In genomic region chr17:75723201-75723930, GRCh38 we compare ENCODE assay signal across 10 cellular contexts. TPM values are rescaled to one million over a fixed set of nuclear protein-coding genes. Genes with fewer than 3 reads are reported as not detected.
DNase-seq lines count a peak whose midpoint lies in the region; ATAC-seq, FAIRE-seq and TF ChIP-seq lines count a peak whose summit lies in the region.
"Had no signal": no experiment of that assay in that cellular context is flagged by ENCODE, and none has a peak within 500 bp of the region (broad histone marks: within the 10 kb centered on the region; RNA-seq: fewer than 3 reads in every experiment).

No MANE protein-coding gene starts in this region.

- TF ChIP-seq POLR2A in K562 (conservative IDR thresholded peaks at IDR 0.05) (no peak), spleen (IDR thresholded peaks at IDR 0.05) (peak in 1 of 3 donors; percentile 45)

- TF ChIP-seq EP300 in K562 (IDR thresholded peaks at IDR 0.05; ENCODE audit: low read length) = no peak

- H3K4me2 ChIP-seq in K562 (ENCODE audit: insufficient read depth, low read length) = no peak overlapping the region
- H3K4me2 ChIP-seq in hepatocyte = peak overlapping the region; percentile 86

- no peak for TF ChIP-seq RAD21 in K562 (CRISPR knock-in tag; conservative IDR thresholded peaks at IDR 0.05 in 1 of 2, IDR thresholded peaks at IDR 0.05 in 1 of 2)

- H3K79me2 ChIP-seq in K562 (ENCODE audit: control insufficient read depth, insufficient read depth, low read length) (no peaks in the 10 kb centered on the region), hepatocyte (peaks cover 9% of the 10 kb centered on the region)

- H3K4me1 ChIP-seq in K562 (replicated peaks in 1 of 2; ENCODE audit: control insufficient read depth in 2 of 2, insufficient read depth in 2 of 2, low read length in 2 of 2) (peaks cover 0 to 41% of the 10 kb centered on the region in 2 experiments; a peak in 3 of 5 replicates), hepatocyte (ENCODE audit: insufficient read depth) (peaks cover 4% of the 10 kb centered on the region), spleen (peaks cover 0 to 55% (median 32%) of the 10 kb centered on the region in 6 donors)

- ATAC-seq in K562 = peak; percentile 23
- no peak for ATAC-seq in stimulated activated memory B cell treated with anti-CD40 and anti-IgM and Interleukin-4, amounts not matched to agents 10 μg/mL and 1 μg/mL and 100 μg/mL, for 72 hours

- intact Hi-C loops in K562 (cut with micrococcal nuclease) (no loop called here), spleen (cut with DNase I; ENCODE audit: low total_unique reads) (no loop called here)

- H3K4me3 Mint-ChIP-seq in stimulated activated memory B cell treated with anti-CD40 and anti-IgM and Interleukin-4, amounts not matched to agents 10 μg/mL and 1 μg/mL and 100 μg/mL, for 72 hours = no peak overlapping the region
- H3K4me3 Mint-ChIP-seq: activated B cell treated with CpG ODN at 0.5 μM for 24 hours; central memory CD8-positive, alpha-beta T cell had no signal

- no peak for TF ChIP-seq CTCF in K562 (IDR thresholded peaks at IDR 0.05 in 2 of 3, conservative IDR thresholded peaks at IDR 0.05 in 1 of 3; ENCODE audit: insufficient read depth in 2 of 3, low read depth in 1 of 3, low read length in 3 of 3)
- no peak for TF ChIP-seq CTCF in hepatocyte (IDR thresholded peaks at IDR 0.05; ENCODE audit: poor library complexity)
- TF ChIP-seq CTCF in spleen (IDR thresholded peaks at IDR 0.05 in 8 of 11, conservative IDR thresholded peaks at IDR 0.05 in 3 of 11) = no peak
- no peak for TF ChIP-seq CTCF in WERI-Rb-1 (IDR thresholded peaks at IDR 0.05; ENCODE audit: low read depth, low read length)

- H3K27ac Mint-ChIP-seq in stimulated activated memory B cell treated with anti-CD40 and anti-IgM and Interleukin-4, amounts not matched to agents 10 μg/mL and 1 μg/mL and 100 μg/mL, for 72 hours = no peak overlapping the region
- H3K27ac Mint-ChIP-seq: activated B cell treated with CpG ODN at 0.5 μM for 24 hours had no signal

- H3K27me3 ChIP-seq in K562 (ENCODE audit: control insufficient read depth in 2 of 2, insufficient read depth in 2 of 2, low read length in 2 of 2) (peaks cover 29 to 64% of the 10 kb centered on the region in 2 experiments), hepatocyte (peaks cover 3% of the 10 kb centered on the region), spleen (replicated peaks in 1 of 7) (peaks cover 0 to 39% (median 16%) of the 10 kb centered on the region in 7 donors), WERI-Rb-1 (ENCODE audit: insufficient read depth, low read depth, severe bottlenecking) (peaks cover 43% of the 10 kb centered on the region)

- H3K4me3 ChIP-seq in K562 = no peak overlapping the region
- H3K4me3 ChIP-seq in hepatocyte = no peak overlapping the region
- H3K4me3 ChIP-seq in spleen = peak overlapping the region in 6 of 8 donors; percentile 19 to 75 (median 52)
- H3K4me3 ChIP-seq in WERI-Rb-1 (ENCODE audit: low read depth, low read length) = no peak overlapping the region

- H3K9ac ChIP-seq in K562 (ENCODE audit: insufficient read depth in 1 of 2, low read depth in 2 of 2, low read length in 2 of 2) = peak overlapping the region in 1 of 2 experiments; percentile 31; a peak in 2 of 4 replicates

- no peaks in the 10 kb centered on the region for H3K9me1 ChIP-seq in K562 (ENCODE audit: control insufficient read depth, insufficient read depth, low read length)

- peaks cover 8% of the 10 kb centered on the region for H3K4me1 Mint-ChIP-seq in stimulated activated memory B cell treated with anti-CD40 and anti-IgM and Interleukin-4, amounts not matched to agents 10 μg/mL and 1 μg/mL and 100 μg/mL, for 72 hours

- FAIRE-seq in K562 (lab: Jason Lieb, UNC) = no peak

- POLR2A ChIA-PET in K562 (lab: Yijun Ruan, JAX) = interaction anchor here (0.6 to 0.7 kb wide), 3 partner anchors 50 to 192 kb away, joined by 3 to 7 read pairs (median 3); no protein-coding TSS in a partner anchor

- H3K27me3 Mint-ChIP-seq in stimulated activated memory B cell treated with anti-CD40 and anti-IgM and Interleukin-4, amounts not matched to agents 10 μg/mL and 1 μg/mL and 100 μg/mL, for 72 hours = peaks cover 17% of the 10 kb centered on the region
- H3K27me3 Mint-ChIP-seq: central memory CD8-positive, alpha-beta T cell had no signal

- H3K9me3 ChIP-seq in K562 (replicated peaks; ENCODE audit: control insufficient read depth, insufficient read depth, low read depth, low read length) (no peaks in the 10 kb centered on the region), hepatocyte (ENCODE audit: low read depth) (no peaks in the 10 kb centered on the region), spleen (no peaks in the 10 kb centered on the region), WERI-Rb-1 (ENCODE audit: severe bottlenecking) (no peaks in the 10 kb centered on the region)

- H3K27ac ChIP-seq in K562 (ENCODE audit: extremely low read depth, low read depth, low read length) = no peak overlapping the region
- H3K27ac ChIP-seq in hepatocyte = peak overlapping the region; percentile 89
- peak overlapping the region in 7 of 8 donors; percentile 63 to 93 (median 86) for H3K27ac ChIP-seq in spleen
- H3K27ac ChIP-seq in WERI-Rb-1 = no peak overlapping the region

- H4K20me1 ChIP-seq in K562 (replicated peaks; ENCODE audit: control insufficient read depth, insufficient read depth, low read length) (no peaks in the 10 kb centered on the region; the same call in 1 of the 2 replicates), hepatocyte (ENCODE audit: insufficient read depth, poor library complexity, severe bottlenecking) (no peaks in the 10 kb centered on the region)

- no peak overlapping the region for H2AFZ ChIP-seq in K562 (ENCODE audit: low read depth, low read length)
- no peak overlapping the region for H2AFZ ChIP-seq in hepatocyte

- BruUV-seq in K562 (replicated peaks; lab: Mats Ljungman, UMichigan) = no TSS peak

- H3K9me3 Mint-ChIP-seq in stimulated activated memory B cell treated with anti-CD40 and anti-IgM and Interleukin-4, amounts not matched to agents 10 μg/mL and 1 μg/mL and 100 μg/mL, for 72 hours = no peaks in the 10 kb centered on the region
- H3K9me3 Mint-ChIP-seq: activated B cell treated with CpG ODN at 0.5 μM for 24 hours; central memory CD8-positive, alpha-beta T cell had no signal

- DNase-seq in LoVo (ENCODE audit: low spot score) (peak; percentile 87), K562 (ENCODE audit: extremely low read depth in 1 of 4, low spot score in 3 of 4) (no peak), hepatocyte (ENCODE audit: low spot score) (peak; percentile 75), spleen (no peak), activated T-cell treated with anti-CD3 and anti-CD28 coated beads for 4 hours (no peak), WERI-Rb-1 (no peak)
- DNase-seq in activated naive CD4-positive, alpha-beta T cell (lab: John Stamatoyannopoulos, UW) = no peak
- DNase-seq: activated B cell treated with CpG ODN at 0.5 μM for 24 hours had no signal

- H3K36me3 Mint-ChIP-seq in stimulated activated memory B cell treated with anti-CD40 and anti-IgM and Interleukin-4, amounts not matched to agents 10 μg/mL and 1 μg/mL and 100 μg/mL, for 72 hours = no peaks in the 10 kb centered on the region

- H3K9me2 ChIP-seq in hepatocyte (replicated peaks; ENCODE audit: insufficient read depth) = no peaks in the 10 kb centered on the region

- CTCF ChIA-PET in K562 (lab: Yijun Ruan, JAX; ENCODE audit: low intra/inter-chr PET ratio) = no interaction called here

- in situ Hi-C loops in K562 (cut with MboI) = no loop called here

- 41% methylated on average over 14 of the region's 16 CpGs for WGBS in K562 (ENCODE audit: insufficient coverage, low coverage, missing lambda C conversion rate)
- 69% methylated on average over 16 of the region's 16 CpGs for WGBS in hepatocyte (ENCODE audit: low lambda C conversion rate, missing lambda C conversion rate)
- WGBS in spleen, 5 donors = 62 to 75% (median 74%) methylated on average over 7 to 16 of the region's 16 CpGs

- H3K36me3 ChIP-seq in K562 (ENCODE audit: control insufficient read depth, insufficient read depth, low read length) (no peaks in the 10 kb centered on the region), hepatocyte (replicated peaks; ENCODE audit: insufficient read depth, low read depth) (no peaks in the 10 kb centered on the region), spleen (peaks cover 0 to 37% (median 0%) of the 10 kb centered on the region in 6 donors), WERI-Rb-1 (no peaks in the 10 kb centered on the region)

RNA-seq across cellular contexts. Expression of gene ITGB4, which starts 2.1 kb away (rescaled TPM):
- 0.84 and 1.1 TPM in 2 replicates for total RNA-seq in K562 (2011; cell fraction: chromatin; rRNA removed; ENCODE audit: low replicate concordance)
- 1.7 and 2.4 TPM in 2 replicates for total RNA-seq in K562 (2011; cell fraction: nucleolus; rRNA removed)
- 1.4 and 1.9 TPM in 2 replicates for total RNA-seq in K562 (2011; cell fraction: nucleoplasm; rRNA removed)
- total RNA-seq in K562 (2014; rRNA removed) (0.05 and 0.82 TPM in 2 replicates), K562 (2014; rRNA removed; fragmentation: Illumina TruSeq; extraction: Trizol) (not detected in 2 replicates), K562 (2015; rRNA removed; fragmentation: Illumina TruSeq; extraction: Trizol) (0.25 and 0.26 TPM in 2 replicates), K562 (2021) (0.89 and 2.8 TPM in 2 replicates), hepatocyte (11.5 and 15.7 TPM in 2 replicates), spleen (100 to 1,000 TPM in 3 of 7 donors, 10 to 100 TPM in 4; 80.4 to 205 (median 90.1) TPM)
- polyA plus RNA-seq in K562 (2011; rRNA removed) (0.95 and 1.3 TPM in 2 replicates), K562 (2014; fragmentation: Illumina TruSeq; extraction: Trizol) (0.58 and 0.86 TPM in 2 replicates), K562 (2014; fragmentation: Nextera tagmentation; extraction: Ambion mirVana) (not detected), K562 (2014; rRNA removed) (0.93 and 1.2 TPM in 2 replicates), hepatocyte (19.4 and 23.5 TPM in 2 replicates), spleen (10 to 100 TPM; 16.6 to 49.9 (median 30.1) TPM)
- polyA plus RNA-seq in K562 (2011; cell fraction: cytosol; rRNA removed) = 1.1 and 2.0 TPM in 2 replicates
- 2.3 and 2.6 TPM in 2 replicates for polyA plus RNA-seq in K562 (2011; cell fraction: nucleus; rRNA removed)
- polyA plus RNA-seq in K562 (2012) = 1.9 and 4.1 TPM in 2 replicates
- polyA minus RNA-seq in K562 (2011; rRNA and poly(A)+ RNA removed) = 0.24 and 0.32 TPM in 2 replicates
- 3.4 and 4.2 TPM in 2 replicates for polyA minus RNA-seq in K562 (2011; cell fraction: cytosol; rRNA and poly(A)+ RNA removed)
- polyA minus RNA-seq in K562 (2011; cell fraction: nucleus; rRNA and poly(A)+ RNA removed) = 0.89 and 1.2 TPM in 2 replicates

RNA-seq across cellular contexts. Expression of gene GALK1, which starts 41.6 kb away (rescaled TPM):
- 12.6 and 46.2 TPM in 2 replicates for total RNA-seq in K562 (2011; cell fraction: chromatin; rRNA removed; ENCODE audit: low replicate concordance)
- 46.2 and 53.6 TPM in 2 replicates for total RNA-seq in K562 (2011; cell fraction: nucleolus; rRNA removed)
- total RNA-seq in K562 (2011; cell fraction: nucleoplasm; rRNA removed) = 21.6 and 27.1 TPM in 2 replicates
- 51.6 and 58.5 TPM in 2 replicates for total RNA-seq in K562 (2014; rRNA removed)
- 2.2 and 4.2 TPM in 2 replicates for total RNA-seq in K562 (2014; rRNA removed; fragmentation: Illumina TruSeq; extraction: Trizol)
- 23.2 and 23.4 TPM in 2 replicates for total RNA-seq in K562 (2015; rRNA removed; fragmentation: Illumina TruSeq; extraction: Trizol)
- total RNA-seq in K562 (2021) = 41.6 and 46.7 TPM in 2 replicates
- 17.4 and 31.4 TPM in 2 replicates for polyA plus RNA-seq in K562 (2011; rRNA removed)
- polyA plus RNA-seq in K562 (2011; cell fraction: cytosol; rRNA removed) = 40.3 and 101 TPM in 2 replicates
- polyA plus RNA-seq in K562 (2011; cell fraction: nucleus; rRNA removed) = 71.0 and 91.6 TPM in 2 replicates
- polyA plus RNA-seq in K562 (2012) = 29.9 and 60.2 TPM in 2 replicates
- polyA plus RNA-seq in K562 (2014; fragmentation: Illumina TruSeq; extraction: Trizol) = 6.1 and 15.8 TPM in 2 replicates
- 1 to 10 TPM in 1 of 2 experiments, under 1 TPM in 1; 0.45 to 2.1 TPM for polyA plus RNA-seq in K562 (2014; fragmentation: Nextera tagmentation; extraction: Ambion mirVana)
- polyA plus RNA-seq in K562 (2014; rRNA removed) = 36.4 and 40.3 TPM in 2 replicates
- 7.4 and 9.8 TPM in 2 replicates for polyA minus RNA-seq in K562 (2011; rRNA and poly(A)+ RNA removed)
- polyA minus RNA-seq in K562 (2011; cell fraction: cytosol; rRNA and poly(A)+ RNA removed) = 23.4 and 30.8 TPM in 2 replicates
- polyA minus RNA-seq in K562 (2011; cell fraction: nucleus; rRNA and poly(A)+ RNA removed) = 18.3 and 25.1 TPM in 2 replicates
- total RNA-seq in hepatocyte = 63.7 and 76.4 TPM in 2 replicates
- polyA plus RNA-seq in hepatocyte = 139 and 161 TPM in 2 replicates
- 10 to 100 TPM; 23.5 to 45.1 (median 33.5) TPM for total RNA-seq in spleen
- polyA plus RNA-seq in spleen = 10 to 100 TPM; 34.2 to 45.9 (median 37.0) TPM

RNA-seq across cellular contexts. Expression of gene SAP30BP, which starts 56.2 kb away (rescaled TPM):
- total RNA-seq in K562 (2011; cell fraction: chromatin; rRNA removed; ENCODE audit: low replicate concordance) = 143 and 213 TPM in 2 replicates
- 100 and 111 TPM in 2 replicates for total RNA-seq in K562 (2011; cell fraction: nucleolus; rRNA removed)
- total RNA-seq in K562 (2011; cell fraction: nucleoplasm; rRNA removed) = 123 and 149 TPM in 2 replicates
- total RNA-seq in K562 (2014; rRNA removed) = 57.9 and 59.7 TPM in 2 replicates
- total RNA-seq in K562 (2014; rRNA removed; fragmentation: Illumina TruSeq; extraction: Trizol) = 45.3 and 51.8 TPM in 2 replicates
- 62.4 and 64.7 TPM in 2 replicates for total RNA-seq in K562 (2015; rRNA removed; fragmentation: Illumina TruSeq; extraction: Trizol)
- 60.6 and 71.7 TPM in 2 replicates for total RNA-seq in K562 (2021)
- 69.3 and 70.7 TPM in 2 replicates for polyA plus RNA-seq in K562 (2011; rRNA removed)
- 58.9 and 85.2 TPM in 2 replicates for polyA plus RNA-seq in K562 (2011; cell fraction: cytosol; rRNA removed)
- 164 and 209 TPM in 2 replicates for polyA plus RNA-seq in K562 (2011; cell fraction: nucleus; rRNA removed)
- 49.6 and 51.6 TPM in 2 replicates for polyA plus RNA-seq in K562 (2012)
- polyA plus RNA-seq in K562 (2014; fragmentation: Illumina TruSeq; extraction: Trizol) = 90.8 and 91.7 TPM in 2 replicates
- polyA plus RNA-seq in K562 (2014; fragmentation: Nextera tagmentation; extraction: Ambion mirVana) = 100 to 1,000 TPM; 103 to 154 TPM
- 67.8 and 86.4 TPM in 2 replicates for polyA plus RNA-seq in K562 (2014; rRNA removed)
- 49.7 and 52.3 TPM in 2 replicates for polyA minus RNA-seq in K562 (2011; rRNA and poly(A)+ RNA removed)
- 25.6 and 27.8 TPM in 2 replicates for polyA minus RNA-seq in K562 (2011; cell fraction: cytosol; rRNA and poly(A)+ RNA removed)
- polyA minus RNA-seq in K562 (2011; cell fraction: nucleus; rRNA and poly(A)+ RNA removed) = 44.7 and 59.0 TPM in 2 replicates
- total RNA-seq in hepatocyte = 59.3 and 67.5 TPM in 2 replicates
- polyA plus RNA-seq in hepatocyte = 89.9 and 110 TPM in 2 replicates
- total RNA-seq in spleen = 100 to 1,000 TPM in 3 of 7 donors, 10 to 100 TPM in 4; 71.6 to 110 (median 82.1) TPM
- polyA plus RNA-seq in spleen = 10 to 100 TPM; 53.8 to 76.7 (median 70.4) TPM

RNA-seq across cellular contexts. Expression of gene RECQL5, which starts 56.4 kb away (rescaled TPM):
- 97.0 and 197 TPM in 2 replicates for total RNA-seq in K562 (2011; cell fraction: chromatin; rRNA removed; ENCODE audit: low replicate concordance)
- 104 and 108 TPM in 2 replicates for total RNA-seq in K562 (2011; cell fraction: nucleolus; rRNA removed)
- 77.7 and 81.3 TPM in 2 replicates for total RNA-seq in K562 (2011; cell fraction: nucleoplasm; rRNA removed)
- total RNA-seq in K562 (2014; rRNA removed) = 25.2 and 26.8 TPM in 2 replicates
- total RNA-seq in K562 (2014; rRNA removed; fragmentation: Illumina TruSeq; extraction: Trizol) = 12.3 and 14.5 TPM in 2 replicates
- 15.2 and 15.9 TPM in 2 replicates for total RNA-seq in K562 (2015; rRNA removed; fragmentation: Illumina TruSeq; extraction: Trizol)
- total RNA-seq in K562 (2021) = 34.8 and 35.7 TPM in 2 replicates
- 16.4 and 20.4 TPM in 2 replicates for polyA plus RNA-seq in K562 (2011; rRNA removed)
- 10.3 and 14.7 TPM in 2 replicates for polyA plus RNA-seq in K562 (2011; cell fraction: cytosol; rRNA removed)
- 132 and 169 TPM in 2 replicates for polyA plus RNA-seq in K562 (2011; cell fraction: nucleus; rRNA removed)
- 19.7 and 37.0 TPM in 2 replicates for polyA plus RNA-seq in K562 (2012)
- polyA plus RNA-seq in K562 (2014; fragmentation: Illumina TruSeq; extraction: Trizol) = 23.1 and 27.9 TPM in 2 replicates
- polyA plus RNA-seq in K562 (2014; fragmentation: Nextera tagmentation; extraction: Ambion mirVana) = 1 to 10 TPM; 4.1 to 5.8 TPM
- polyA plus RNA-seq in K562 (2014; rRNA removed) = 23.1 and 27.1 TPM in 2 replicates
- polyA minus RNA-seq in K562 (2011; rRNA and poly(A)+ RNA removed) = 20.8 and 22.5 TPM in 2 replicates
- polyA minus RNA-seq in K562 (2011; cell fraction: cytosol; rRNA and poly(A)+ RNA removed) = 11.2 and 20.5 TPM in 2 replicates
- 31.6 and 42.1 TPM in 2 replicates for polyA minus RNA-seq in K562 (2011; cell fraction: nucleus; rRNA and poly(A)+ RNA removed)
- total RNA-seq in hepatocyte = 11.8 and 23.1 TPM in 2 replicates
- polyA plus RNA-seq in hepatocyte = 44.4 and 79.6 TPM in 2 replicates
- total RNA-seq in spleen = 10 to 100 TPM; 25.7 to 51.0 (median 37.6) TPM
- 10 to 100 TPM; 28.2 to 48.8 (median 47.4) TPM for polyA plus RNA-seq in spleen

Comparison
In these comparisons a context has a peak if more than half of its experiments do, and no peak if none do; other contexts are left out.
1. DNase-seq: peak in LoVo (single experiment) and hepatocyte (single experiment); none in K562 (0 of 4), spleen (single experiment), activated T-cell treated with anti-CD3 and anti-CD28 coated beads for 4 hours (single experiment), activated naive CD4-positive, alpha-beta T cell (0 of 4) and WERI-Rb-1 (single experiment).
2. H3K27ac ChIP-seq: peak in hepatocyte (single experiment) and spleen (7 of 8); none in K562 (single experiment) and WERI-Rb-1 (single experiment).
3. H3K4me3 ChIP-seq: peak in spleen (6 of 8); none in K562 (single experiment), hepatocyte (single experiment) and WERI-Rb-1 (single experiment).